In genomic region chr13:32246468-32246867, GRCh38 we compare ENCODE assay signal across 8 cellular contexts.
DNase-seq lines count a peak whose midpoint lies in the region; ATAC-seq and TF ChIP-seq lines count a peak whose summit lies in the region.

No MANE protein-coding gene starts in this region.

- H3K9ac ChIP-seq in MM.1S (ENCODE audit: low read length): no peak overlapping the region

- H3K27ac ChIP-seq in MM.1S (ENCODE audit: low read length) (no peak overlapping the region), esophagus squamous epithelium (no peak overlapping the region), vagina (no peak overlapping the region)

- in situ Hi-C loops in ACHN (cut with HindIII; ENCODE audit: low pct_ligation_motif_present, low pct_unique_long_range_greater_than_20kb, low sequenced_read_pairs): no loop called here

- peaks cover 2% of the 10 kb centered on the region for H3K27me3 Mint-ChIP-seq in nephron progenitor cell (ENCODE audit: low read depth, poor library complexity)

- H2AFZ ChIP-seq in MM.1S (ENCODE audit: low read length): no peak overlapping the region

- intact Hi-C loops in esophagus squamous epithelium (cut with DNase I): no loop called here
- intact Hi-C loops in vagina (cut with DNase I): no loop called here

- no peaks in the 10 kb centered on the region for H3K9me2 ChIP-seq in MM.1S (replicated peaks; ENCODE audit: insufficient read depth, low read length)

- CTCF ChIA-PET in GM10248 (lab: Yijun Ruan, JAX): interaction anchor here (0.6 to 6.1 kb wide), 24 partner anchors 10 to 335 kb away, joined by 3 to 64 read pairs (median 4); partner anchors contain the start of gene ZAR1L

- H4K20me1 ChIP-seq in MM.1S (ENCODE audit: insufficient read depth, low read length): no peaks in the 10 kb centered on the region

- DNase-seq in ACHN (peak; percentile 64), GM10248 (ENCODE audit: extremely low spot score) (peak; percentile 71), HCEC 1CT (peak; percentile 78), MM.1S (peak; percentile 37), esophagus squamous epithelium (lab: John Stamatoyannopoulos, UW) (no peak), nephron progenitor cell (peak; percentile 62), vagina (ENCODE audit: extremely low spot score in 2 of 2) (no peak)

- no peaks in the 10 kb centered on the region for H3K9me3 Mint-ChIP-seq in nephron progenitor cell

- POLR2A ChIA-PET in GM10248 (lab: Yijun Ruan, JAX): no interaction called here

- no peaks in the 10 kb centered on the region for H3K79me2 ChIP-seq in MM.1S (ENCODE audit: low read length)

- TF ChIP-seq CTCF in GM10248 (IDR thresholded peaks at IDR 0.05; ENCODE audit: control extremely low read depth, extremely low read depth, low read depth, missing control alignments) (peak; percentile 70), MM.1S (IDR thresholded peaks at IDR 0.05; ENCODE audit: low read length) (peak; percentile 56), esophagus squamous epithelium (IDR thresholded peaks at IDR 0.05) (peak in 5 of 6 experiments; percentile 49 to 70 (median 69)), nephron progenitor cell (IDR thresholded peaks at IDR 0.05) (peak; percentile 66), vagina (IDR thresholded peaks at IDR 0.05) (peak; percentile 24 to 34 (median 31))

- no peak overlapping the region for H3K4me2 ChIP-seq in MM.1S (ENCODE audit: low read depth, low read length)

- peaks cover 23% of the 10 kb centered on the region for H3K4me1 ChIP-seq in MM.1S (ENCODE audit: low read length)
- H3K4me1 ChIP-seq in esophagus squamous epithelium: no peaks in the 10 kb centered on the region
- H3K4me1 ChIP-seq in vagina: no peaks in the 10 kb centered on the region

- H3K4me3 Mint-ChIP-seq in nephron progenitor cell: no peak overlapping the region

- TF ChIP-seq POLR2A in esophagus squamous epithelium (IDR thresholded peaks at IDR 0.05) (no peak), vagina (IDR thresholded peaks at IDR 0.05) (no peak)

- H3K4me3 ChIP-seq in MM.1S (ENCODE audit: low read length) (no peak overlapping the region), esophagus squamous epithelium (no peak overlapping the region), vagina (no peak overlapping the region)

- H3K36me3 ChIP-seq in MM.1S (replicated peaks; ENCODE audit: insufficient read depth, low read length) (no peaks in the 10 kb centered on the region), esophagus squamous epithelium (no peaks in the 10 kb centered on the region), vagina (peaks cover 0 to 5% of the 10 kb centered on the region in 2 donors)

- 36 to 39% methylated on average over 2 of the region's 2 CpGs for WGBS in esophagus squamous epithelium, 2 donors

- H3F3A ChIP-seq in MM.1S (ENCODE audit: insufficient read depth, low read length): 0 out of 2 replicates have a peak, but pooled peaks cover 9% of the 10 kb centered on the region

- H3K4me1 Mint-ChIP-seq in nephron progenitor cell: peaks cover 6% of the 10 kb centered on the region

- H3K27ac Mint-ChIP-seq in nephron progenitor cell: no peak overlapping the region

- H3K9me3 ChIP-seq in MM.1S (replicated peaks; ENCODE audit: insufficient read depth, low read length) (no peaks in the 10 kb centered on the region), esophagus squamous epithelium (no peaks in the 10 kb centered on the region), vagina (no peaks in the 10 kb centered on the region)

- H3K27me3 ChIP-seq in MM.1S (replicated peaks; ENCODE audit: insufficient read depth, low read length) (no peaks in the 10 kb centered on the region), esophagus squamous epithelium (no peaks in the 10 kb centered on the region), vagina (no peaks in the 10 kb centered on the region)

- H3K36me3 Mint-ChIP-seq in nephron progenitor cell (ENCODE audit: low read depth): no peaks in the 10 kb centered on the region

- ATAC-seq in activated CD4-positive, CD25-positive, alpha-beta regulatory T cell treated with anti-CD3 and anti-CD28 coated beads, Interleukin-2, amount 50 U/mL, for 24 hours: peak; percentile 58 to 67

Comparison
In these comparisons a context has a peak if more than half of its experiments do, and no peak if none do; other contexts are left out.
1. DNase-seq: peak in ACHN (single experiment), GM10248 (single experiment), HCEC 1CT (single experiment), MM.1S (single experiment) and nephron progenitor cell (single experiment); none in esophagus squamous epithelium (single experiment) and vagina (0 of 2).
2. Peak in every context shown above with its lines, with median percentiles within 50 percentile points of each other: CTCF ChIP-seq.